11 cellular contexts compared by ENCODE assay signal in the genomic region with DNA sequence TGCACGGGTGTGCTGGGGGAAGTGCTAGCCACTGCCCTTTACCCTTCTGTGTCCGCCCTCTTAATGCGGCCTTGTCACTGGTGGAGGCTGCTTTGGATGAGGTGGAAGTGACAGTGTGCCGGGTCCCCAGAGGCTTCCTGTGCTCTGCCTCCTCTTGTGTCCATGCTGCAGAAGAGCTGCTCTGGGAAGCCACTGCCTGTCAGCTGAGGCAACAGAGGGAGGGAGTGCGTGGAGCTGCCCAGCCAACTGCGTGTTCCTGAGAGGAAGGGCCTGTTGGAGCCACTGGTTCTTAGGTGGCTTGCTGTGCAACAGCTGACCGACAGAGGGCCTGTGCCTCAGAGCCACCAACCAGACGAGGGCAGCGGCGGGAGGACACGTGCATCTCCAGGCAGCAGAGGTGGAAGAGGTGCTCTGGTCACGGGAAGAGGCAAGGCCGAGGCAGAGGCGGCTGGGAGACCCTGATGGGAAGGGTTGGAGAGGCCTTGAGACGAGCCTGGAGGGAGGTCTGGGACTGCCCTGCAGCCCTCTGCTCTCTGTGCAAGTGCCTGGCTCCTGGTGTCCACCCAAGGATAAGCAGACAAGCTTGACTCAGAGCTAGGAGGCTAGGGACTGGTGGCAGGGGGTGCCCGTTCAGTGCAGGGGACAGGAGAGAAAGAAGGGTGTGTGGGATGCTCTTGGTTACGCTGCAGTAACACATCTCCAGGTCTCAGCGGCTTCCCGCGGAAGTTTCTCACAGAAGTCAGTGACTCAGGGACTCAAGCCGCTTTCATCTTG. TPM values are rescaled to one million over a fixed set of nuclear protein-coding genes. Genes with fewer than 3 reads are reported as not detected.
DNase-seq lines count a peak whose midpoint lies in the region; ATAC-seq and TF ChIP-seq lines count a peak whose summit lies in the region.
"Had no signal": no experiment of that assay in that cellular context is flagged by ENCODE, and none has a peak within 500 bp of the region (broad histone marks: within the 10 kb centered on the region; RNA-seq: fewer than 3 reads in every experiment).

No MANE protein-coding gene starts in this region.

- peaks cover 4% of the 10 kb centered on the region for H3K4me1 Mint-ChIP-seq in activated CD4-positive, alpha-beta memory T cell treated with anti-CD3 and anti-CD28 coated beads for 36 hours (ENCODE audit: low read depth)
- H3K4me1 Mint-ChIP-seq in glutamatergic neuron (ENCODE audit: low read depth, unreplicated experiment) (peaks cover 13% of the 10 kb centered on the region), neural progenitor cell (peaks cover 33% of the 10 kb centered on the region)

- intact Hi-C loops in activated CD4-positive, alpha-beta memory T cell treated with anti-CD3 and anti-CD28 coated beads for 36 hours (cut with micrococcal nuclease) = no loop called here

- H3K4me2 ChIP-seq in neural progenitor cell = no peak overlapping the region
- H3K4me2 ChIP-seq: BLaER1 had no signal

- POLR2A ChIA-PET in activated CD4-positive, alpha-beta memory T cell treated with anti-CD3 and anti-CD28 coated beads for 36 hours (lab: Charles Lee) = interaction anchor here (1.1 kb wide), 1 partner anchor 30 kb away, joined by 3 read pairs; no protein-coding TSS in a partner anchor

- peaks cover 10% of the 10 kb centered on the region for H3K27me3 Mint-ChIP-seq in activated CD4-positive, alpha-beta memory T cell treated with anti-CD3 and anti-CD28 coated beads for 36 hours
- peaks cover 4% of the 10 kb centered on the region for H3K27me3 Mint-ChIP-seq in glutamatergic neuron (ENCODE audit: unreplicated experiment)
- H3K27me3 Mint-ChIP-seq in neural progenitor cell (ENCODE audit: insufficient read depth, low read depth) = peaks cover 2% of the 10 kb centered on the region

- peaks cover 7% of the 10 kb centered on the region for H3F3A ChIP-seq in neural progenitor cell (ENCODE audit: low read depth)

- H3K4me3 ChIP-seq in AG10803 (ENCODE audit: low read length) = no peak overlapping the region
- no peak overlapping the region for H3K4me3 ChIP-seq in neural progenitor cell
- H3K4me3 ChIP-seq: BLaER1, SJSA1 had no signal

- TF ChIP-seq CTCF in AG10803 (conservative IDR thresholded peaks at IDR 0.05; ENCODE audit: low read length) (0 out of 2 replicates have a peak, but pooled peaks have one; percentile 5), glutamatergic neuron (IDR thresholded peaks at IDR 0.05; ENCODE audit: partially characterized antibody, unreplicated experiment) (no peak), neural progenitor cell (IDR thresholded peaks at IDR 0.05) (peak; percentile 27)

- no peak for ATAC-seq in activated naive CD4-positive, alpha-beta T cell treated with anti-CD3 and anti-CD28 coated beads, Interleukin-2, amount 50 U/mL, for 72 hours
- no peak for ATAC-seq in HG03460 (IDR thresholded peaks at IDR 0.05; ENCODE audit: unreplicated experiment)

- peaks cover 2% of the 10 kb centered on the region for H4K20me1 ChIP-seq in neural progenitor cell (ENCODE audit: low read depth)

- H3K9me3 ChIP-seq in neural progenitor cell (ENCODE audit: low read depth) = no peaks in the 10 kb centered on the region
- H3K9me3 ChIP-seq: BLaER1, SJSA1 had no signal

- no peaks in the 10 kb centered on the region for H3K9me3 Mint-ChIP-seq in activated CD4-positive, alpha-beta memory T cell treated with anti-CD3 and anti-CD28 coated beads for 36 hours
- peaks cover 3% of the 10 kb centered on the region for H3K9me3 Mint-ChIP-seq in glutamatergic neuron (ENCODE audit: unreplicated experiment)
- H3K9me3 Mint-ChIP-seq in neural progenitor cell = peaks cover 2% of the 10 kb centered on the region
- no peaks in the 10 kb centered on the region for H3K9me3 Mint-ChIP-seq in activated naive CD4-positive, alpha-beta T cell treated with anti-CD3 and anti-CD28 coated beads, Interleukin-2, amount 50 U/mL, for 72 hours
- H3K9me3 Mint-ChIP-seq: stimulated activated naive CD8-positive, alpha-beta T cell treated with anti-CD3 and anti-CD28 coated beads, Interleukin-15, amount 100 ng/mL, for 72 hours had no signal

- H3K79me2 ChIP-seq in neural progenitor cell (ENCODE audit: low read depth) = no peaks in the 10 kb centered on the region

- no peak overlapping the region for H3K9ac ChIP-seq in neural progenitor cell
- H3K9ac ChIP-seq: BLaER1 had no signal

- no peaks in the 10 kb centered on the region for H3K36me3 ChIP-seq in neural progenitor cell
- H3K36me3 ChIP-seq: BLaER1 had no signal

- no peaks in the 10 kb centered on the region for H3K27me3 ChIP-seq in neural progenitor cell
- H3K27me3 ChIP-seq: SJSA1 had no signal

- H3K4me1 ChIP-seq in neural progenitor cell = peaks cover 6% of the 10 kb centered on the region
- H3K4me1 ChIP-seq: BLaER1 had no signal

- H3K27ac ChIP-seq in neural progenitor cell = no peak overlapping the region
- H3K27ac ChIP-seq: BLaER1, SJSA1 had no signal

- no peak overlapping the region for H2AFZ ChIP-seq in neural progenitor cell (replicated peaks)

- no peak for DNase-seq in AG10803 (ENCODE audit: low read depth)
- peak; percentile 6 for DNase-seq in activated CD4-positive, alpha-beta memory T cell treated with anti-CD3 and anti-CD28 coated beads for 36 hours
- no peak for DNase-seq in glutamatergic neuron
- DNase-seq in neural progenitor cell (ENCODE audit: low spot score) = peak; percentile 47
- DNase-seq in activated naive CD4-positive, alpha-beta T cell treated with anti-CD3 and anti-CD28 coated beads, Interleukin-2, amount 50 U/mL, for 72 hours (ENCODE audit: low spot score in 2 of 2) = no peak
- no peak for DNase-seq in SIG-M5 treated with dmso at 0.1 percent for 504 hours (lab: John Stamatoyannopoulos, UW; ENCODE audit: unreplicated experiment)
- no peak for DNase-seq in inferior parietal cortex (ENCODE audit: extremely low spot score)

- CTCF ChIA-PET in activated CD4-positive, alpha-beta memory T cell treated with anti-CD3 and anti-CD28 coated beads for 36 hours (lab: Charles Lee) = interaction anchor here (1.1 to 2.2 kb wide), 5 partner anchors 18 to 129 kb away, joined by 3 to 9 read pairs (median 5); no protein-coding TSS in a partner anchor

- H3K27ac Mint-ChIP-seq in activated CD4-positive, alpha-beta memory T cell treated with anti-CD3 and anti-CD28 coated beads for 36 hours = no peak overlapping the region
- H3K27ac Mint-ChIP-seq in glutamatergic neuron (ENCODE audit: unreplicated experiment) (peak overlapping the region; percentile 21), neural progenitor cell (peak overlapping the region; percentile 93)
- H3K27ac Mint-ChIP-seq in activated naive CD4-positive, alpha-beta T cell treated with anti-CD3 and anti-CD28 coated beads, Interleukin-2, amount 50 U/mL, for 72 hours = no peak overlapping the region
- H3K27ac Mint-ChIP-seq: stimulated activated naive CD8-positive, alpha-beta T cell treated with anti-CD3 and anti-CD28 coated beads, Interleukin-15, amount 100 ng/mL, for 72 hours had no signal

- no peaks in the 10 kb centered on the region for H3K36me3 Mint-ChIP-seq in activated CD4-positive, alpha-beta memory T cell treated with anti-CD3 and anti-CD28 coated beads for 36 hours
- H3K36me3 Mint-ChIP-seq in glutamatergic neuron (ENCODE audit: unreplicated experiment) (no peaks in the 10 kb centered on the region), neural progenitor cell (peaks cover 9% of the 10 kb centered on the region)
- H3K36me3 Mint-ChIP-seq in activated naive CD4-positive, alpha-beta T cell treated with anti-CD3 and anti-CD28 coated beads, Interleukin-2, amount 50 U/mL, for 72 hours = no peaks in the 10 kb centered on the region

- H3K4me3 Mint-ChIP-seq in activated CD4-positive, alpha-beta memory T cell treated with anti-CD3 and anti-CD28 coated beads for 36 hours = no peak overlapping the region
- H3K4me3 Mint-ChIP-seq in glutamatergic neuron (ENCODE audit: unreplicated experiment) (no peak overlapping the region), neural progenitor cell (peak overlapping the region; percentile 69)
- H3K4me3 Mint-ChIP-seq: stimulated activated naive CD8-positive, alpha-beta T cell treated with anti-CD3 and anti-CD28 coated beads, Interleukin-15, amount 100 ng/mL, for 72 hours had no signal

RNA-seq across cellular contexts. Expression of a gene that starts 25.4 kb away (rescaled TPM):
- 1 to 10 TPM; 7.2 to 7.6 TPM for total RNA-seq in activated CD4-positive, alpha-beta memory T cell treated with anti-CD3 and anti-CD28 coated beads for 36 hours
- total RNA-seq in glutamatergic neuron (ENCODE audit: unreplicated experiment) = 7.8 TPM
- total RNA-seq in neural progenitor cell (ENCODE audit: low replicate concordance) = 15.1 and 43.0 TPM in 2 replicates
- 1 to 10 TPM; 4.5 to 7.5 TPM for total RNA-seq in activated naive CD4-positive, alpha-beta T cell treated with anti-CD3 and anti-CD28 coated beads, Interleukin-2, amount 50 U/mL, for 72 hours

RNA-seq across cellular contexts. Expression of a gene that starts 41.2 kb away (rescaled TPM):
- 10 to 100 TPM; 15.4 to 17.2 TPM for total RNA-seq in activated CD4-positive, alpha-beta memory T cell treated with anti-CD3 and anti-CD28 coated beads for 36 hours
- total RNA-seq in glutamatergic neuron (ENCODE audit: unreplicated experiment) (70.6 TPM), neural progenitor cell (ENCODE audit: low replicate concordance) (12.2 and 20.7 TPM in 2 replicates)
- 10 to 100 TPM in 1 of 2 donors, 1 to 10 TPM in 1; 9.1 to 33.4 TPM for total RNA-seq in activated naive CD4-positive, alpha-beta T cell treated with anti-CD3 and anti-CD28 coated beads, Interleukin-2, amount 50 U/mL, for 72 hours

RNA-seq across cellular contexts. Expression of a gene that starts 49.9 kb away (rescaled TPM):
- not detected for total RNA-seq in activated CD4-positive, alpha-beta memory T cell treated with anti-CD3 and anti-CD28 coated beads for 36 hours
- 37.7 TPM for total RNA-seq in glutamatergic neuron (ENCODE audit: unreplicated experiment)
- 0.22 TPM in 1 of 2 replicates, not detected in the other for total RNA-seq in neural progenitor cell (ENCODE audit: low replicate concordance)
- total RNA-seq in activated naive CD4-positive, alpha-beta T cell treated with anti-CD3 and anti-CD28 coated beads, Interleukin-2, amount 50 U/mL, for 72 hours = not detected

Comparison
In these comparisons a context has a peak if more than half of its experiments do, and no peak if none do; other contexts are left out.
1. DNase-seq: peak in activated CD4-positive, alpha-beta memory T cell treated with anti-CD3 and anti-CD28 coated beads for 36 hours (single experiment) and neural progenitor cell (single experiment); none in AG10803 (single experiment), glutamatergic neuron (single experiment), activated naive CD4-positive, alpha-beta T cell treated with anti-CD3 and anti-CD28 coated beads, Interleukin-2, amount 50 U/mL, for 72 hours (0 of 2), SIG-M5 treated with dmso at 0.1 percent for 504 hours (single experiment) and inferior parietal cortex (single experiment).
2. H3K27ac Mint-ChIP-seq: peak in glutamatergic neuron (single experiment) and neural progenitor cell (single experiment); none in activated CD4-positive, alpha-beta memory T cell treated with anti-CD3 and anti-CD28 coated beads for 36 hours (single experiment) and activated naive CD4-positive, alpha-beta T cell treated with anti-CD3 and anti-CD28 coated beads, Interleukin-2, amount 50 U/mL, for 72 hours (0 of 2).
3. RNA of a gene that starts 49.9 kb away (total RNA-seq): 37.7 TPM in glutamatergic neuron (single experiment); not detected in activated CD4-positive, alpha-beta memory T cell treated with anti-CD3 and anti-CD28 coated beads for 36 hours, 0.22 TPM in neural progenitor cell and not detected in activated naive CD4-positive, alpha-beta T cell treated with anti-CD3 and anti-CD28 coated beads, Interleukin-2, amount 50 U/mL, for 72 hours; every median in the first group is over 10 times any median in the second.